ENCODE assay signal across 8 cellular contexts in the genomic region with DNA sequence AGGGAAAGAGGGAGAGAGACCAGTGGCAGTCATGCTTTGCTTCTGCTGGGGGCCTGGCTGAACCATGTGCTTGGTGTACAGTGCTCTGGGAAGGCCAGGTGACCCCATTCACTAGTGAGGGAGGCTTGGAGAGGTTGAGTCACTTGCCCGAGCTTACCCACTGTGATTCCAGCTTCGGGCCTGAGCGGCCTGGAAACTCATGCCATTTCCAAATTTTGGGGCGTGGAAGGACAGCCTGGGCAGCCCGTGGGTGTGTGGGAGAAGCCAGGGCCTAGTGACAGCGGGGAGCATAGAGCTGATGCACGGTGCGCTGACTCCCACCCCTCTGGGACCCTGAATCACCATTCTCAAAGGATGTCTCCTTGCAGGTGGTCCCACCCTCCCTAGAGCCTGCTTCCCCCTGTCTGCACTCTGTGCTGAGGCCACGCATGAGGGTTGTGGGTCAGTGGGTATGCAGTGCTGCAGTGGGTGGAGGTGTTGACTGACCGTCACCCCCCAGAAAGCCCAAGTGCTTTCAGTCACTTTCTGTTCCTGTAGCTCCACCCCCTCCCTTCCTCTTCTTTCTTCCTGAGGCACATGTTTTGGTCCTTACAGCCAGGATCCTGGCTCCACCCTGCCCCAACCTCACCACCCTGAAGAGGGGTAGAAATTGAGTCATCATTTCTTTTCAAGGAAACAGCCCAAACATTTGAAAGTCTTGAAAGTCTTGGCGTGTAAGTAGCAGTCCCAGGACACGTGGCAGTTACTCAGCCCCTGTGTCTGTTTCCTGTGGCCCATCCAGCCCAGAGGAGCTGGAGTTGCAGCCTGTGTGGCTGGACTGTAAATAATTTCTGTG. TPM values are rescaled to one million over a fixed set of nuclear protein-coding genes. Genes with fewer than 3 reads are reported as not detected.
DNase-seq lines count a peak whose midpoint lies in the region; ATAC-seq, FAIRE-seq and TF ChIP-seq lines count a peak whose summit lies in the region.

No MANE protein-coding gene starts in this region.

- intact Hi-C loops in left ventricle myocardium superior (cut with micrococcal nuclease), result no loop called here

- CTCF ChIA-PET in activated naive CD4-positive, alpha-beta T cell treated with anti-CD3 and anti-CD28 coated beads, Interleukin-2, amount 10 ng/mL, durations not matched to agents 7 days and 5 days (lab: Charles Lee), result interaction anchor here (0.7 kb wide), 1 partner anchor 48 kb away, joined by 3 read pairs; no protein-coding TSS in a partner anchor

- TF ChIP-seq POLR2A in GM12891 (IDR thresholded peaks at IDR 0.05; ENCODE audit: low read depth, low read length), result peak; percentile 66; the same call in 1 of the 2 replicates

- no peak for DNase-seq in GM12891 (ENCODE audit: insufficient read length, low spot score)
- DNase-seq in NOMO-1 treated with DMSO at 0.1 percent for 48 hours (lab: John Stamatoyannopoulos, UW; ENCODE audit: unreplicated experiment), result peak; percentile 86
- peak; percentile 78 for DNase-seq in activated naive CD4-positive, alpha-beta T cell treated with anti-CD3 and anti-CD28 coated beads, Interleukin-2, amount 10 ng/mL, durations not matched to agents 7 days and 5 days
- peak; percentile 71 for DNase-seq in left ventricle myocardium superior
- peak; percentile 47 for DNase-seq in stimulated activated CD4-positive, alpha-beta T cell treated with anti-CD3 and anti-CD28 coated beads, Interleukin-12 subunit alpha, Interleukin-12 subunit beta, amount 100 ng/mL, for 4 hours
- DNase-seq in NCI-H524 treated with DMSO at 0.1 percent for 48 hours (lab: John Stamatoyannopoulos, UW), result no peak
- DNase-seq in NCI-H2196 (lab: John Stamatoyannopoulos, UW; ENCODE audit: unreplicated experiment), result no peak

- peak; percentile 22 for ATAC-seq in HG02571 (IDR thresholded peaks at IDR 0.05; ENCODE audit: unreplicated experiment)
- peak; percentile 54 for ATAC-seq in left ventricle myocardium superior

- peak overlapping the region; percentile 61 for H3K4me3 Mint-ChIP-seq in activated naive CD4-positive, alpha-beta T cell treated with anti-CD3 and anti-CD28 coated beads, Interleukin-2, amount 10 ng/mL, durations not matched to agents 7 days and 5 days

- peak; percentile 96 for FAIRE-seq in GM12891 (lab: Jason Lieb, UNC)

- H3K27ac Mint-ChIP-seq in activated naive CD4-positive, alpha-beta T cell treated with anti-CD3 and anti-CD28 coated beads, Interleukin-2, amount 10 ng/mL, durations not matched to agents 7 days and 5 days, result peak overlapping the region; percentile 96

- no peaks in the 10 kb centered on the region for H3K27me3 Mint-ChIP-seq in activated naive CD4-positive, alpha-beta T cell treated with anti-CD3 and anti-CD28 coated beads, Interleukin-2, amount 10 ng/mL, durations not matched to agents 7 days and 5 days

- peaks cover 71% of the 10 kb centered on the region for H3K4me1 Mint-ChIP-seq in activated naive CD4-positive, alpha-beta T cell treated with anti-CD3 and anti-CD28 coated beads, Interleukin-2, amount 10 ng/mL, durations not matched to agents 7 days and 5 days

- no peaks in the 10 kb centered on the region for H3K9me3 Mint-ChIP-seq in activated naive CD4-positive, alpha-beta T cell treated with anti-CD3 and anti-CD28 coated beads, Interleukin-2, amount 10 ng/mL, durations not matched to agents 7 days and 5 days

- peaks cover 23% of the 10 kb centered on the region for H3K36me3 Mint-ChIP-seq in activated naive CD4-positive, alpha-beta T cell treated with anti-CD3 and anti-CD28 coated beads, Interleukin-2, amount 10 ng/mL, durations not matched to agents 7 days and 5 days

TF ChIP-seq in GM12891, 5 proteins besides CTCF, POLR2A, EP300 and RAD21:
- TF ChIP-seq TAF1 (IDR thresholded peaks at IDR 0.05; ENCODE audit: low read depth, low read length) (peak; percentile 41; the same call in 1 of the 2 replicates), POU2F2 (IDR thresholded peaks at IDR 0.05; ENCODE audit: low read depth, low read length) (peak; percentile 67; the same call in 1 of the 2 replicates), SPI1 (IDR thresholded peaks at IDR 0.05; ENCODE audit: low read depth, low read length) (peak; percentile 37; the same call in 1 of the 2 replicates), POLR2AphosphoS5 (IDR thresholded peaks at IDR 0.05; ENCODE audit: low read depth, low read length) (no peak), PAX5 (IDR thresholded peaks at IDR 0.05; ENCODE audit: insufficient read depth, low read length, severe bottlenecking) (no peak)

RNA-seq across cellular contexts. Expression of a gene that starts 43.8 kb away (rescaled TPM):
- 15.0 TPM for polyA plus RNA-seq in GM12891 (2012; ENCODE audit: low read depth, missing spikeins)
- total RNA-seq in left ventricle myocardium superior, result 8.5 TPM

Comparison
In these comparisons a context has a peak if more than half of its experiments do, and no peak if none do; other contexts are left out.
1. DNase-seq: peak in NOMO-1 treated with DMSO at 0.1 percent for 48 hours (single experiment), activated naive CD4-positive, alpha-beta T cell treated with anti-CD3 and anti-CD28 coated beads, Interleukin-2, amount 10 ng/mL, durations not matched to agents 7 days and 5 days (single experiment), left ventricle myocardium superior (single experiment) and stimulated activated CD4-positive, alpha-beta T cell treated with anti-CD3 and anti-CD28 coated beads, Interleukin-12 subunit alpha, Interleukin-12 subunit beta, amount 100 ng/mL, for 4 hours (single experiment); none in GM12891 (single experiment), NCI-H524 treated with DMSO at 0.1 percent for 48 hours (single experiment) and NCI-H2196 (single experiment).